15 cellular contexts compared by ENCODE assay signal in the genomic region with DNA sequence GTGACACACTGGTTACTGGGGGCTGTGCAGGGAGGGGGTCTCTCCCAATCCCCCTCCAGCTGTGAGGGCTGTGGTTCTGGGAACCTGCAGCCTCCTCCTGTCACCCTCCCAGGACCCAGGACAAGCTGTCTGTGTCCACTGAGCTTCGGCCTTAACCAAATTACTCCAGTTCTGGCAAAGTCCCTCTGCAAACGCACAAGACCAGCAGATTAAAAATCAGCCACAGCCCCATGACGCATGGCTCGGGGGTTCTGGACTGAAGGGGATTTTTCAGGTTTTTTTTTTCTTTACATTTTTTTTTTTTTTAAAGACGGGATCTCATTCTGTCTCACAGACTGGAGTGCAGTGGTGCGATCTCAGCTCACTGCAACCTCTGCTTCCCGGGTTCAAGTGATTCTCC. TPM values are rescaled to one million over a fixed set of nuclear protein-coding genes. Genes with fewer than 3 reads are reported as not detected.
DNase-seq lines count a peak whose midpoint lies in the region; ATAC-seq and TF ChIP-seq lines count a peak whose summit lies in the region.
"Had no signal": no experiment of that assay in that cellular context is flagged by ENCODE, and none has a peak within 500 bp of the region (broad histone marks: within the 10 kb centered on the region; RNA-seq: fewer than 3 reads in every experiment).

No MANE protein-coding gene starts in this region.

- no peak overlapping the region for H2BK15ac ChIP-seq in neuronal stem cell (ENCODE audit: low read length)

- no peak for TF ChIP-seq RAD21 in SK-N-SH (IDR thresholded peaks at IDR 0.05; ENCODE audit: low read length)

- H3K9me3 ChIP-seq in SK-N-SH (no peaks in the 10 kb centered on the region), esophagus squamous epithelium (no peaks in the 10 kb centered on the region), neuronal stem cell (replicated peaks in 1 of 2; ENCODE audit: control insufficient read depth in 2 of 2, insufficient read depth in 1 of 2, low read depth in 1 of 2, low read length in 2 of 2) (no peaks in the 10 kb centered on the region), upper lobe of right lung (no peaks in the 10 kb centered on the region)
- H3K9me3 ChIP-seq: thoracic aorta had no signal

- H4K20me1 ChIP-seq in SK-N-SH (ENCODE audit: insufficient read depth), result no peaks in the 10 kb centered on the region

- no peak overlapping the region for H3K4ac ChIP-seq in neuronal stem cell (ENCODE audit: low read length)

- no peak overlapping the region for H3K23ac ChIP-seq in neuronal stem cell (ENCODE audit: low read depth, low read length, poor library complexity)

- no peak overlapping the region for H4K91ac ChIP-seq in neuronal stem cell (ENCODE audit: low read depth, low read length, poor library complexity)

- no peaks in the 10 kb centered on the region for H3K79me1 ChIP-seq in neuronal stem cell (ENCODE audit: low read depth, low read length)

- CTCF ChIA-PET in SK-N-SH (lab: Yijun Ruan, JAX), result interaction anchor here (0.9 kb wide), 1 partner anchor 12 kb away, joined by 3 read pairs; no protein-coding TSS in a partner anchor

- H3K4me3 ChIP-seq in SK-N-SH (ENCODE audit: low read depth in 2 of 2, low read length in 1 of 2) (no peak overlapping the region), esophagus squamous epithelium (no peak overlapping the region), neuronal stem cell (ENCODE audit: low read length in 2 of 2) (no peak overlapping the region), upper lobe of right lung (no peak overlapping the region)
- H3K4me3 ChIP-seq: hepatocyte, thoracic aorta had no signal

- POLR2A ChIA-PET in SK-N-SH (lab: Yijun Ruan, JAX), result no interaction called here

- no peaks in the 10 kb centered on the region for H3K79me2 ChIP-seq in SK-N-SH (ENCODE audit: insufficient read depth)
- H3K79me2 ChIP-seq: hepatocyte had no signal

- H3K9ac ChIP-seq in SK-N-SH, result no peak overlapping the region
- no peak overlapping the region for H3K9ac ChIP-seq in neuronal stem cell (ENCODE audit: low read depth, low read length, poor library complexity)

- peak; percentile 44 for DNase-seq in SK-N-SH
- DNase-seq in esophagus squamous epithelium (lab: John Stamatoyannopoulos, UW), result no peak
- no peak for DNase-seq in neuronal stem cell (ENCODE audit: low spot score)
- no peak for DNase-seq in upper lobe of right lung
- DNase-seq in HCEC 1CT, result no peak
- no peak for DNase-seq in activated naive CD4-positive, alpha-beta T cell (lab: John Stamatoyannopoulos, UW)
- DNase-seq: activated CD8-positive, alpha-beta memory T cell treated with anti-CD3 and anti-CD28 coated beads for 24 hours; EL; NCI-H187 treated with DMSO at 0.1 percent for 48 hours; NCI-H69 had no signal

- H2BK12ac ChIP-seq in neuronal stem cell (ENCODE audit: low read length), result no peak overlapping the region

- TF ChIP-seq POLR2A in esophagus squamous epithelium (IDR thresholded peaks at IDR 0.05), result no peak

- no peaks in the 10 kb centered on the region for H3K9me2 ChIP-seq in SK-N-SH

- H3K4me1 ChIP-seq in SK-N-SH (ENCODE audit: control insufficient read depth in 1 of 2, insufficient read depth in 2 of 2, low read depth in 1 of 2, low read length in 1 of 2), result peaks cover 0 to 5% of the 10 kb centered on the region in 2 experiments; a peak in 1 of 4 replicates
- peaks cover 3 to 83% (median 38%) of the 10 kb centered on the region in 3 donors for H3K4me1 ChIP-seq in esophagus squamous epithelium
- H3K4me1 ChIP-seq in neuronal stem cell (ENCODE audit: control insufficient read depth in 2 of 2, insufficient read depth in 1 of 2, low read depth in 1 of 2, low read length in 2 of 2), result peaks cover 2 to 4% of the 10 kb centered on the region in 2 donors
- peaks cover 26% of the 10 kb centered on the region for H3K4me1 ChIP-seq in upper lobe of right lung

- H3K18ac ChIP-seq in neuronal stem cell (ENCODE audit: low read length), result no peak overlapping the region

- H3K4me2 ChIP-seq in SK-N-SH (no peak overlapping the region), neuronal stem cell (ENCODE audit: insufficient read depth, low read length, poor library complexity, severe bottlenecking) (no peak overlapping the region)
- H3K4me2 ChIP-seq: hepatocyte had no signal

- peak overlapping the region; percentile 16 for H2AK5ac ChIP-seq in neuronal stem cell (ENCODE audit: low read depth, low read length)

- H3K27ac ChIP-seq in SK-N-SH (ENCODE audit: low read depth in 2 of 2, low read length in 1 of 2) (no peak overlapping the region), esophagus squamous epithelium (peak overlapping the region; percentile 63 to 80 (median 70)), neuronal stem cell (replicated peaks; ENCODE audit: low read length) (no peak overlapping the region), upper lobe of right lung (peak overlapping the region; percentile 79)
- H3K27ac ChIP-seq: 22Rv1, hepatocyte had no signal

- no peak for TF ChIP-seq EP300 in SK-N-SH (IDR thresholded peaks at IDR 0.05; ENCODE audit: borderline replicate concordance in 1 of 2, low read depth in 1 of 2, low read length in 1 of 2)

- H3K27me3 ChIP-seq in SK-N-SH (ENCODE audit: insufficient read depth) (no peaks in the 10 kb centered on the region), esophagus squamous epithelium (no peaks in the 10 kb centered on the region), neuronal stem cell (ENCODE audit: control insufficient read depth in 3 of 3, insufficient read depth in 3 of 3, low read depth in 1 of 3, low read length in 3 of 3) (peaks cover 0 to 7% (median 0%) of the 10 kb centered on the region in 3 experiments), upper lobe of right lung (no peaks in the 10 kb centered on the region)
- H3K27me3 ChIP-seq: hepatocyte had no signal

- WGBS in SK-N-SH (ENCODE audit: low lambda C conversion rate), result 75% methylated on average over 5 of the region's 7 CpGs
- WGBS in esophagus squamous epithelium, 2 donors, result 76 to 93% methylated on average over 7 of the region's 7 CpGs
- no CpG with 5 or more reads among the region's 7 CpGs for WGBS in neuronal stem cell (ENCODE audit: extremely low coverage in 2 of 2, insufficient read length in 2 of 2, insufficient replicate concordance in 1 of 2), 2 donors

- no peaks in the 10 kb centered on the region for H3F3A ChIP-seq in SK-N-SH (replicated peaks; ENCODE audit: insufficient read depth)

- TF ChIP-seq CTCF in SK-N-SH (IDR thresholded peaks at IDR 0.05) (no peak), esophagus squamous epithelium (IDR thresholded peaks at IDR 0.05) (no peak), upper lobe of right lung (IDR thresholded peaks at IDR 0.05) (no peak)

- H2BK5ac ChIP-seq in neuronal stem cell (ENCODE audit: low read length), result peak overlapping the region; percentile 17

- H2AFZ ChIP-seq in SK-N-SH (ENCODE audit: low read depth) (no peak overlapping the region), neuronal stem cell (ENCODE audit: low read length) (no peak overlapping the region)
- H2AFZ ChIP-seq: hepatocyte had no signal

- ATAC-seq in SK-N-SH treated with all-trans-retinoic acid at 6 μM for 48 hours, result no peak
- ATAC-seq in upper lobe of right lung, result no peak
- ATAC-seq in GM18517 (IDR thresholded peaks at IDR 0.05; ENCODE audit: unreplicated experiment), result no peak

- H3K36me3 ChIP-seq in SK-N-SH (replicated peaks in 1 of 2; ENCODE audit: control insufficient read depth in 1 of 2, insufficient read depth in 2 of 2, low read length in 1 of 2) (no peaks in the 10 kb centered on the region), esophagus squamous epithelium (no peaks in the 10 kb centered on the region), neuronal stem cell (replicated peaks in 1 of 2; ENCODE audit: control insufficient read depth in 2 of 2, insufficient read depth in 2 of 2, low read length in 2 of 2) (no peaks in the 10 kb centered on the region), upper lobe of right lung (no peaks in the 10 kb centered on the region)
- H3K36me3 ChIP-seq: thoracic aorta had no signal

- no peak overlapping the region for H2BK120ac ChIP-seq in neuronal stem cell (ENCODE audit: low read depth, low read length)

- intact Hi-C loops in esophagus squamous epithelium (cut with DNase I) (no loop called here), upper lobe of right lung (cut with DNase I) (no loop called here)

- no peak overlapping the region for H4K8ac ChIP-seq in neuronal stem cell (ENCODE audit: low read depth, low read length)

- no peak overlapping the region for H3K14ac ChIP-seq in neuronal stem cell (ENCODE audit: low read length)

TF ChIP-seq in SK-N-SH treated with all-trans-retinoic acid at 6 μM for 48 hours, 23 proteins besides CTCF, POLR2A, EP300 and RAD21:
- TF ChIP-seq ISL1 (CRISPR knock-in tag; IDR thresholded peaks at IDR 0.05) (no peak), PATZ1 (CRISPR knock-in tag; IDR thresholded peaks at IDR 0.05; ENCODE audit: borderline replicate concordance) (no peak), ZNF8 (CRISPR knock-in tag; IDR thresholded peaks at IDR 0.05) (no peak), ZFP3 (CRISPR knock-in tag; IDR thresholded peaks at IDR 0.05) (no peak), CSDC2 (CRISPR knock-in tag; IDR thresholded peaks at IDR 0.05) (no peak), ESRRG (CRISPR knock-in tag; IDR thresholded peaks at IDR 0.05) (no peak)

RNA-seq across cellular contexts. Expression of gene A4GALT, which starts 32.2 kb away (rescaled TPM):
- 5.2 and 9.5 TPM in 2 replicates for polyA plus RNA-seq in SK-N-SH (2012; rRNA removed)
- polyA plus RNA-seq in SK-N-SH (2012; cell fraction: cytosol; rRNA removed), result 5.3 and 6.8 TPM in 2 replicates
- 6.1 and 6.4 TPM in 2 replicates for polyA plus RNA-seq in SK-N-SH (2012; cell fraction: nucleus; rRNA removed)
- total RNA-seq in esophagus squamous epithelium (10 to 100 TPM; 13.9 to 22.0 (median 17.6) TPM), upper lobe of right lung (25.7 TPM)
- 5.5 TPM for polyA plus RNA-seq in neuronal stem cell (2013, experiment 1 of 2)
- 5.6 TPM for polyA plus RNA-seq in neuronal stem cell (2013, experiment 2 of 2)

Comparison
In these comparisons a context has a peak if more than half of its experiments do, and no peak if none do; other contexts are left out.
1. H3K27ac ChIP-seq: peak in esophagus squamous epithelium (4 of 4) and upper lobe of right lung (single experiment); none in SK-N-SH (0 of 2) and neuronal stem cell (single experiment).